ENCODE assay signal across 8 cellular contexts in genomic region chr2:208466133-208466919, GRCh38. TPM values are rescaled to one million over a fixed set of nuclear protein-coding genes. Genes with fewer than 3 reads are reported as not detected.
DNase-seq lines count a peak whose midpoint lies in the region; ATAC-seq and TF ChIP-seq lines count a peak whose summit lies in the region.

No MANE protein-coding gene starts in this region.

- ATAC-seq in activated CD4-positive, alpha-beta T cell treated with anti-CD3 and anti-CD28 coated beads for 36 hours, result no peak
- peak; percentile 85 for ATAC-seq in GM21529 (IDR thresholded peaks at IDR 0.05; ENCODE audit: unreplicated experiment)

- no peaks in the 10 kb centered on the region for H3K4me1 Mint-ChIP-seq in activated CD4-positive, alpha-beta T cell treated with anti-CD3 and anti-CD28 coated beads for 36 hours
- H3K4me1 Mint-ChIP-seq in nephron progenitor cell, result no peaks in the 10 kb centered on the region

- TF ChIP-seq CTCF in nephron progenitor cell (IDR thresholded peaks at IDR 0.05), result peak; percentile 71

- CTCF ChIA-PET in activated CD4-positive, alpha-beta T cell treated with anti-CD3 and anti-CD28 coated beads for 36 hours (lab: Charles Lee), result interaction anchor here (0.7 to 1.5 kb wide), 5 partner anchors 9 to 199 kb away, joined by 3 to 4 read pairs (median 3); no protein-coding TSS in a partner anchor

- no peaks in the 10 kb centered on the region for H3K36me3 Mint-ChIP-seq in activated CD4-positive, alpha-beta T cell treated with anti-CD3 and anti-CD28 coated beads for 36 hours (ENCODE audit: low read depth)
- H3K36me3 Mint-ChIP-seq in nephron progenitor cell (ENCODE audit: low read depth), result no peaks in the 10 kb centered on the region

- H3K27me3 Mint-ChIP-seq in activated CD4-positive, alpha-beta T cell treated with anti-CD3 and anti-CD28 coated beads for 36 hours, result peaks cover 9% of the 10 kb centered on the region
- peaks cover 6% of the 10 kb centered on the region for H3K27me3 Mint-ChIP-seq in nephron progenitor cell (ENCODE audit: low read depth, poor library complexity)

- H3K27ac Mint-ChIP-seq in activated CD4-positive, alpha-beta T cell treated with anti-CD3 and anti-CD28 coated beads for 36 hours, result no peak overlapping the region
- H3K27ac Mint-ChIP-seq in nephron progenitor cell, result no peak overlapping the region

- DNase-seq in activated CD4-positive, alpha-beta T cell treated with anti-CD3 and anti-CD28 coated beads for 36 hours, result peak; percentile 36
- DNase-seq in activated CD4-positive, alpha-beta T cell treated with anti-CD3 and anti-CD28 coated beads for 4 hours, result no peak
- DNase-seq in HuH-7 (ENCODE audit: low spot score), result peak; percentile 33
- peak; percentile 43 for DNase-seq in NCI-H774 (lab: John Stamatoyannopoulos, UW)
- DNase-seq in cerebellar cortex (ENCODE audit: low spot score), result peak; percentile 37
- peak; percentile 32 for DNase-seq in nephron progenitor cell
- DNase-seq in amniotic stem cell (lab: John Stamatoyannopoulos, UW), result no peak

- no peaks in the 10 kb centered on the region for H3K9me3 Mint-ChIP-seq in activated CD4-positive, alpha-beta T cell treated with anti-CD3 and anti-CD28 coated beads for 36 hours (ENCODE audit: low read depth)
- H3K9me3 Mint-ChIP-seq in nephron progenitor cell, result peaks cover 16% of the 10 kb centered on the region

- POLR2A ChIA-PET in activated CD4-positive, alpha-beta T cell treated with anti-CD3 and anti-CD28 coated beads for 36 hours (lab: Charles Lee), result no interaction called here

- intact Hi-C loops in activated CD4-positive, alpha-beta T cell treated with anti-CD3 and anti-CD28 coated beads for 36 hours (cut with DNase I, micrococcal nuclease), result loop anchor here (2.0 to 10.0 kb wide), 4 partner anchors 740 to 1108 kb away; no protein-coding TSS in a partner anchor

- H3K4me3 Mint-ChIP-seq in activated CD4-positive, alpha-beta T cell treated with anti-CD3 and anti-CD28 coated beads for 36 hours, result no peak overlapping the region
- no peak overlapping the region for H3K4me3 Mint-ChIP-seq in nephron progenitor cell

RNA-seq across cellular contexts. Expression of gene PTH2R, which starts 59.7 kb away (rescaled TPM):
- total RNA-seq in activated CD4-positive, alpha-beta T cell treated with anti-CD3 and anti-CD28 coated beads for 36 hours, result under 1 TPM in 1 of 2 experiments, not detected in 1; 0.14 TPM

Comparison
In these comparisons a context has a peak if more than half of its experiments do, and no peak if none do; other contexts are left out.
1. DNase-seq: peak in activated CD4-positive, alpha-beta T cell treated with anti-CD3 and anti-CD28 coated beads for 36 hours (single experiment), HuH-7 (single experiment), NCI-H774 (single experiment), cerebellar cortex (single experiment) and nephron progenitor cell (single experiment); none in activated CD4-positive, alpha-beta T cell treated with anti-CD3 and anti-CD28 coated beads for 4 hours (0 of 2) and amniotic stem cell (single experiment).